In the genomic region with DNA sequence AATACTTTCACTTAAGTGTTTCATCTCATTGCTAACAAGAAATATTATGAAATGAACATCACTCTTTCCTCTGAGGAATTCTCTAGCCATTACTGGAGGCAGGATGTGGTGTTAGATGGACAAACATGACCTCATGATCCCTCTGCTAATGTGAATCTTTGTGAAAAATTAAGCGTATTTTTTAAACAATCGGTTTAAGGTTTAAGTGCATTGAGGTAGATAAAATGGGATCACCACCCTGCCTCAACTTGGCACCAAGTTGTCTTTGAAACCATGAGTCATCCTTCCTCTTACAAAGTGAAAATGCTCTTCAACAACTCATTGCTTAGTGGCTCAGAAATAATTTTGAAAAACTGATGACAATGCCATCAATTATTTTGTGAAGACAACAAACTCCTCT, we compare ENCODE assay signal across 12 cellular contexts.
DNase-seq lines count a peak whose midpoint lies in the region; TF ChIP-seq lines count a peak whose summit lies in the region.
"Had no signal": no experiment of that assay in that cellular context is flagged by ENCODE, and none has a peak within 500 bp of the region (broad histone marks: within the 10 kb centered on the region; RNA-seq: fewer than 3 reads in every experiment).

No MANE protein-coding gene starts in this region.

- no peaks in the 10 kb centered on the region for H3K36me3 Mint-ChIP-seq in glutamatergic neuron (ENCODE audit: unreplicated experiment)
- H3K36me3 Mint-ChIP-seq: CD8-positive, alpha-beta T cell; memory B cell had no signal

- H3K9me3 Mint-ChIP-seq in glutamatergic neuron (ENCODE audit: unreplicated experiment), result peaks cover 3% of the 10 kb centered on the region

- H3K27ac Mint-ChIP-seq in glutamatergic neuron (ENCODE audit: unreplicated experiment), result no peak overlapping the region
- H3K27ac Mint-ChIP-seq: CD8-positive, alpha-beta T cell; memory B cell had no signal

- H3K27me3 Mint-ChIP-seq in glutamatergic neuron (ENCODE audit: unreplicated experiment), result no peaks in the 10 kb centered on the region

- no peak overlapping the region for H3K4me3 Mint-ChIP-seq in glutamatergic neuron (ENCODE audit: unreplicated experiment)
- H3K4me3 Mint-ChIP-seq: CD8-positive, alpha-beta T cell; memory B cell had no signal

- DNase-seq in AG20443 (ENCODE audit: low spot score) (peak; percentile 49), H4 (ENCODE audit: low spot score) (peak; percentile 85), SK-MEL-5 (ENCODE audit: low read depth, low spot score) (peak; percentile 75), fibroblast of villous mesenchyme (ENCODE audit: low read depth) (peak; percentile 70), NCI-H345 (lab: John Stamatoyannopoulos, UW) (no peak), NK-92 (lab: John Stamatoyannopoulos, UW; ENCODE audit: unreplicated experiment) (no peak), ecto neural progenitor cell (ENCODE audit: low spot score) (no peak), glutamatergic neuron (no peak)
- DNase-seq: CD8-positive, alpha-beta T cell; NCI-H1930; T-helper 1 cell had no signal

- H3K4me3 ChIP-seq in fibroblast of villous mesenchyme (ENCODE audit: low read depth, low read length), result no peak overlapping the region

- in situ Hi-C loops in SK-MEL-5 (cut with HindIII; ENCODE audit: low pct_unique_long_range_greater_than_20kb, low sequenced_read_pairs), result loop anchor here (25.0 kb wide), 1 partner anchor 140 kb away; no protein-coding TSS in a partner anchor

- no peak for TF ChIP-seq CTCF in fibroblast of villous mesenchyme (IDR thresholded peaks at IDR 0.05; ENCODE audit: insufficient read depth, low read depth, low read length)
- TF ChIP-seq CTCF in glutamatergic neuron (IDR thresholded peaks at IDR 0.05; ENCODE audit: partially characterized antibody, unreplicated experiment), result no peak

- H3K4me1 Mint-ChIP-seq in glutamatergic neuron (ENCODE audit: low read depth, unreplicated experiment), result peaks cover 3% of the 10 kb centered on the region
- H3K4me1 Mint-ChIP-seq: memory B cell had no signal

Comparison
In these comparisons a context has a peak if more than half of its experiments do, and no peak if none do; other contexts are left out.
1. DNase-seq: peak in AG20443 (single experiment), H4 (single experiment), SK-MEL-5 (single experiment) and fibroblast of villous mesenchyme (single experiment); none in NCI-H345 (single experiment), NK-92 (single experiment), ecto neural progenitor cell (single experiment) and glutamatergic neuron (single experiment).